Comparison of ENCODE assay signal across 27 cellular contexts in genomic region chr22:34885852-34886251, GRCh38.
DNase-seq lines count a peak whose midpoint lies in the region; ATAC-seq, FAIRE-seq and TF ChIP-seq lines count a peak whose summit lies in the region.
"Had no signal": no experiment of that assay in that cellular context is flagged by ENCODE, and none has a peak within 500 bp of the region (broad histone marks: within the 10 kb centered on the region; RNA-seq: fewer than 3 reads in every experiment).

No MANE protein-coding gene starts in this region.

- H3K9me3 ChIP-seq in mammary epithelial cell (replicated peaks; ENCODE audit: insufficient read depth, low read length) = peaks cover 28% of the 10 kb centered on the region
- peaks cover 0 to 19% (median 12%) of the 10 kb centered on the region in 3 donors for H3K9me3 ChIP-seq in esophagus squamous epithelium
- peaks cover 0 to 20% of the 10 kb centered on the region in 2 donors for H3K9me3 ChIP-seq in left lung
- H3K9me3 ChIP-seq: BE2C had no signal

- H3K36me3 Mint-ChIP-seq in MCF 10A (ENCODE audit: insufficient read depth, unreplicated experiment) = peaks cover 8% of the 10 kb centered on the region
- H3K36me3 Mint-ChIP-seq: CD14-positive monocyte; CD8-positive, alpha-beta memory T cell had no signal

- TF ChIP-seq POLR2A in esophagus squamous epithelium (IDR thresholded peaks at IDR 0.05) = no peak

- no peaks in the 10 kb centered on the region for H3K4me1 Mint-ChIP-seq in MCF 10A (ENCODE audit: insufficient read depth, unreplicated experiment)
- H3K4me1 Mint-ChIP-seq: CD14-positive monocyte; CD8-positive, alpha-beta memory T cell had no signal

- no peak overlapping the region for H3K27ac Mint-ChIP-seq in MCF 10A (ENCODE audit: low read depth, unreplicated experiment)
- H3K27ac Mint-ChIP-seq: CD14-positive monocyte; CD4-positive, alpha-beta T cell; CD8-positive, alpha-beta memory T cell had no signal

- DNase-seq in mammary epithelial cell (peak; percentile 86), MCF 10A (ENCODE audit: unreplicated experiment) (no peak), epithelial cell of prostate (ENCODE audit: low read depth, low spot score) (no peak), esophagus squamous epithelium (lab: John Stamatoyannopoulos, UW) (no peak), urothelium cell line (ENCODE audit: low spot score) (no peak), left lung (no peak), left colon (no peak)
- DNase-seq in activated CD8-positive, alpha-beta memory T cell treated with anti-CD3 and anti-CD28 coated beads, Interleukin-2, amount 50 U/mL, for 48 hours = no peak
- DNase-seq: AML-193; BE2C; CD4-positive, alpha-beta T cell; CD8-positive, alpha-beta memory T cell; DMS 273 treated with DMSO at 0.1 percent for 48 hours; DMS79; EL; GDM1; GM23248; H7; HCEC 1CT had no signal

- no peaks in the 10 kb centered on the region for H3K36me3 ChIP-seq in mammary epithelial cell (ENCODE audit: insufficient read depth, low read length)
- no peaks in the 10 kb centered on the region for H3K36me3 ChIP-seq in esophagus squamous epithelium
- no peaks in the 10 kb centered on the region for H3K36me3 ChIP-seq in left lung
- H3K36me3 ChIP-seq: BE2C; BLaER1 treated with 17β-estradiol and CSF1 and Interleukin-3, amounts not matched to agents 10 nM and 100 nM had no signal

- intact Hi-C loops in mammary epithelial cell (cut with micrococcal nuclease) (no loop called here), MCF 10A (cut with micrococcal nuclease) (no loop called here), esophagus squamous epithelium (cut with DNase I) (no loop called here), left lung (cut with DNase I) (no loop called here), left colon (cut with DNase I, micrococcal nuclease) (no loop called here)

- H3K4me3 Mint-ChIP-seq in MCF 10A (ENCODE audit: unreplicated experiment) = no peak overlapping the region
- H3K4me3 Mint-ChIP-seq: CD14-positive monocyte; CD4-positive, alpha-beta T cell; CD8-positive, alpha-beta memory T cell had no signal

- no peak overlapping the region for H2AFZ ChIP-seq in mammary epithelial cell (ENCODE audit: low read depth, low read length)
- H2AFZ ChIP-seq: GM23248 had no signal

- ATAC-seq in left lung = no peak
- ATAC-seq in left colon = no peak
- ATAC-seq: GM12878 had no signal

- H3K4me2 ChIP-seq in mammary epithelial cell (ENCODE audit: insufficient read depth, low read depth, low read length) = no peak overlapping the region
- H3K4me2 ChIP-seq: BLaER1 treated with 17β-estradiol and CSF1 and Interleukin-3, amounts not matched to agents 10 nM and 100 nM had no signal

- in situ Hi-C loops in mammary epithelial cell (cut with MboI; ENCODE audit: low sequenced_read_pairs in 2 of 2) = no loop called here

- H3K27ac ChIP-seq in mammary epithelial cell (ENCODE audit: insufficient read depth, low read depth, low read length) (no peak overlapping the region), epithelial cell of prostate (peak overlapping the region; percentile 35), esophagus squamous epithelium (peak overlapping the region; percentile 24 to 71 (median 32)), left lung (no peak overlapping the region)
- H3K27ac ChIP-seq: 22Rv1; BLaER1 treated with 17β-estradiol and CSF1 and Interleukin-3, amounts not matched to agents 10 nM and 100 nM; GM23248 had no signal

- H4K20me1 ChIP-seq in mammary epithelial cell (ENCODE audit: insufficient read depth, low read length) = no peaks in the 10 kb centered on the region
- H4K20me1 ChIP-seq: BLaER1 treated with 17β-estradiol and CSF1 and Interleukin-3, amounts not matched to agents 10 nM and 100 nM had no signal

- BruUV-seq in mammary epithelial cell (replicated peaks; lab: Mats Ljungman, UMichigan) = no TSS peak
- BruUV-seq in MCF 10A (replicated peaks; lab: Mats Ljungman, UMichigan) = no TSS peak

- TF ChIP-seq CTCF in mammary epithelial cell (conservative IDR thresholded peaks at IDR 0.05 in 1 of 2, IDR thresholded peaks at IDR 0.05 in 1 of 2; ENCODE audit: extremely low read depth in 1 of 2, insufficient read depth in 1 of 2, low read depth in 1 of 2, low read length in 2 of 2) (no peak), MCF 10A (IDR thresholded peaks at IDR 0.05; ENCODE audit: unreplicated experiment) (no peak), esophagus squamous epithelium (IDR thresholded peaks at IDR 0.05) (peak in 1 of 6 experiments; percentile 7), left lung (IDR thresholded peaks at IDR 0.05) (no peak)

- FAIRE-seq in urothelium cell line (lab: Jason Lieb, UNC) = peak; percentile 90
- FAIRE-seq: A204.1, D721Med, GM12878, GM19239, H1 had no signal

- POLR2A ChIA-PET in MCF 10A (lab: Yijun Ruan, JAX) = no interaction called here

- no peaks in the 10 kb centered on the region for H3K79me2 ChIP-seq in mammary epithelial cell (ENCODE audit: insufficient read depth, low read length)

- WGBS in mammary epithelial cell (ENCODE audit: low coverage, missing lambda C conversion rate) = 18% methylated on average over 3 of the region's 3 CpGs
- WGBS in esophagus squamous epithelium, 2 donors = 48 to 60% methylated on average over 1 to 3 of the region's 3 CpGs

- no peak overlapping the region for H3K9ac ChIP-seq in mammary epithelial cell (ENCODE audit: insufficient read depth, low read length)
- H3K9ac ChIP-seq: BLaER1 treated with 17β-estradiol and CSF1 and Interleukin-3, amounts not matched to agents 10 nM and 100 nM; GM23248 had no signal

- dilution Hi-C loops in mammary epithelial cell (cut with HindIII; ENCODE audit: low sequenced_read_pairs) = no loop called here

- H3K9me3 Mint-ChIP-seq in MCF 10A (ENCODE audit: unreplicated experiment) = peaks cover 41% of the 10 kb centered on the region

- CTCF ChIA-PET in mammary epithelial cell (lab: Charles Lee; ENCODE audit: low non-redundant PET) (no interaction called here), MCF 10A (lab: Yijun Ruan, JAX) (no interaction called here)

- no peaks in the 10 kb centered on the region for H3K4me1 ChIP-seq in mammary epithelial cell (ENCODE audit: insufficient read depth, low read length)
- peaks cover 0 to 49% (median 12%) of the 10 kb centered on the region in 3 donors for H3K4me1 ChIP-seq in esophagus squamous epithelium
- H3K4me1 ChIP-seq in left lung = no peaks in the 10 kb centered on the region
- H3K4me1 ChIP-seq: BE2C; BLaER1 treated with 17β-estradiol and CSF1 and Interleukin-3, amounts not matched to agents 10 nM and 100 nM had no signal

- no peaks in the 10 kb centered on the region for H3K27me3 Mint-ChIP-seq in MCF 10A (ENCODE audit: insufficient read depth, unreplicated experiment)

- H3K27me3 ChIP-seq in mammary epithelial cell (ENCODE audit: insufficient read depth, low read length) (no peaks in the 10 kb centered on the region), esophagus squamous epithelium (no peaks in the 10 kb centered on the region), left lung (no peaks in the 10 kb centered on the region)
- H3K27me3 ChIP-seq: BE2C; BLaER1 treated with 17β-estradiol and CSF1 and Interleukin-3, amounts not matched to agents 10 nM and 100 nM had no signal

- H3K4me3 ChIP-seq in mammary epithelial cell (replicated peaks in 1 of 3; ENCODE audit: insufficient read depth in 1 of 3, low read depth in 2 of 3, low read length in 3 of 3) (no peak overlapping the region), esophagus squamous epithelium (no peak overlapping the region), left lung (no peak overlapping the region)
- H3K4me3 ChIP-seq: BLaER1 treated with 17β-estradiol and CSF1 and Interleukin-3, amounts not matched to agents 10 nM and 100 nM; GM12878; GM23248 had no signal

Comparison
In these comparisons a context has a peak if more than half of its experiments do, and no peak if none do; other contexts are left out.
1. H3K27ac ChIP-seq: peak in epithelial cell of prostate (single experiment) and esophagus squamous epithelium (4 of 4); none in mammary epithelial cell (single experiment) and left lung (0 of 2).